Comparison of ENCODE assay signal across 10 cellular contexts in genomic region chr4:104425003-104425402, GRCh38.
DNase-seq lines count a peak whose midpoint lies in the region; ATAC-seq and TF ChIP-seq lines count a peak whose summit lies in the region.
"Had no signal": no experiment of that assay in that cellular context is flagged by ENCODE, and none has a peak within 500 bp of the region (broad histone marks: within the 10 kb centered on the region; RNA-seq: fewer than 3 reads in every experiment).

No MANE protein-coding gene starts in this region.

- no peaks in the 10 kb centered on the region for H3K4me1 Mint-ChIP-seq in naive thymus-derived CD4-positive, alpha-beta T cell
- no peaks in the 10 kb centered on the region for H3K4me1 Mint-ChIP-seq in naive thymus-derived CD8-positive, alpha-beta T cell

- H3K36me3 Mint-ChIP-seq in naive thymus-derived CD4-positive, alpha-beta T cell, result no peaks in the 10 kb centered on the region
- H3K36me3 Mint-ChIP-seq in naive thymus-derived CD8-positive, alpha-beta T cell, result no peaks in the 10 kb centered on the region

- intact Hi-C loops in ascending aorta (cut with DNase I) (no loop called here), right cardiac atrium (cut with DNase I) (no loop called here)
- intact Hi-C loops in naive thymus-derived CD4-positive, alpha-beta T cell (cut with micrococcal nuclease), result no loop called here

- CTCF ChIA-PET in naive thymus-derived CD4-positive, alpha-beta T cell (lab: Charles Lee), result no interaction called here

- ATAC-seq in right cardiac atrium, result no peak
- no peak for ATAC-seq in GM19324 (IDR thresholded peaks at IDR 0.05; ENCODE audit: low FRiP score, unreplicated experiment)
- no peak for ATAC-seq in naive thymus-derived CD4-positive, alpha-beta T cell
- ATAC-seq in naive thymus-derived CD8-positive, alpha-beta T cell, result no peak
- ATAC-seq: foreskin keratinocyte had no signal

- peak overlapping the region; percentile 57 for H3K4me2 ChIP-seq in BLaER1

- H3K27ac ChIP-seq in BLaER1, result no peak overlapping the region
- no peak overlapping the region for H3K27ac ChIP-seq in ascending aorta
- no peak overlapping the region for H3K27ac ChIP-seq in right cardiac atrium (ENCODE audit: low read length)
- H3K27ac ChIP-seq in naive thymus-derived CD4-positive, alpha-beta T cell (ENCODE audit: low read depth, low read length), result no peak overlapping the region
- H3K27ac ChIP-seq: foreskin keratinocyte, neutrophil had no signal

- H3K27me3 ChIP-seq in BLaER1, result no peaks in the 10 kb centered on the region
- H3K27me3 ChIP-seq in ascending aorta, result no peaks in the 10 kb centered on the region
- H3K27me3 ChIP-seq in right cardiac atrium (ENCODE audit: control insufficient read depth, insufficient read depth), result no peaks in the 10 kb centered on the region
- H3K27me3 ChIP-seq in naive thymus-derived CD4-positive, alpha-beta T cell (ENCODE audit: control insufficient read depth in 2 of 2, insufficient read depth in 2 of 2, low read length in 2 of 2), result no peaks in the 10 kb centered on the region
- H3K27me3 ChIP-seq: foreskin keratinocyte, neutrophil had no signal

- no peaks in the 10 kb centered on the region for H3K27me3 Mint-ChIP-seq in naive thymus-derived CD4-positive, alpha-beta T cell
- peaks cover 0 to 9% (median 2%) of the 10 kb centered on the region in 5 donors for H3K27me3 Mint-ChIP-seq in naive thymus-derived CD8-positive, alpha-beta T cell

- peak overlapping the region; percentile 2; the same call in 1 of the 2 replicates for H3K4me3 ChIP-seq in BLaER1
- peak overlapping the region; percentile 29 to 43 for H3K4me3 ChIP-seq in ascending aorta
- peak overlapping the region; percentile 95 for H3K4me3 ChIP-seq in right cardiac atrium (ENCODE audit: low read length)
- H3K4me3 ChIP-seq in naive thymus-derived CD4-positive, alpha-beta T cell (ENCODE audit: low read length), result no peak overlapping the region

- TF ChIP-seq CTCF in ascending aorta (IDR thresholded peaks at IDR 0.05), result no peak

- no peak overlapping the region; the same call in 1 of the 2 replicates for H3K9ac ChIP-seq in BLaER1

- no peak overlapping the region for H3K4me3 Mint-ChIP-seq in naive thymus-derived CD4-positive, alpha-beta T cell
- H3K4me3 Mint-ChIP-seq in naive thymus-derived CD8-positive, alpha-beta T cell, result no peak overlapping the region

- H3K9me3 ChIP-seq in BLaER1 (no peaks in the 10 kb centered on the region), ascending aorta (no peaks in the 10 kb centered on the region), right cardiac atrium (ENCODE audit: control insufficient read depth, low read length) (no peaks in the 10 kb centered on the region)
- H3K9me3 ChIP-seq in naive thymus-derived CD4-positive, alpha-beta T cell (ENCODE audit: control insufficient read depth in 2 of 3, low read length in 3 of 3), result no peaks in the 10 kb centered on the region
- H3K9me3 ChIP-seq: neutrophil had no signal

- no peak overlapping the region for H3K27ac Mint-ChIP-seq in naive thymus-derived CD4-positive, alpha-beta T cell
- H3K27ac Mint-ChIP-seq in naive thymus-derived CD8-positive, alpha-beta T cell, result no peak overlapping the region

- H3K9me3 Mint-ChIP-seq in naive thymus-derived CD4-positive, alpha-beta T cell, result peaks cover 0 to 11% (median 0%) of the 10 kb centered on the region in 11 donors
- peaks cover 0 to 12% (median 0%) of the 10 kb centered on the region in 9 donors for H3K9me3 Mint-ChIP-seq in naive thymus-derived CD8-positive, alpha-beta T cell

- DNase-seq in ascending aorta (ENCODE audit: low spot score in 2 of 2) (no peak), right cardiac atrium (no peak), pons (ENCODE audit: low spot score) (peak; percentile 55), hepatic stellate cell (ENCODE audit: low spot score) (no peak)
- no peak for DNase-seq in naive thymus-derived CD4-positive, alpha-beta T cell
- no peak for DNase-seq in naive thymus-derived CD8-positive, alpha-beta T cell
- DNase-seq: foreskin keratinocyte had no signal

- POLR2A ChIA-PET in naive thymus-derived CD4-positive, alpha-beta T cell (lab: Charles Lee), result no interaction called here
- POLR2A ChIA-PET in naive thymus-derived CD8-positive, alpha-beta T cell (lab: Charles Lee), result no interaction called here

- WGBS in right cardiac atrium, result 7% methylated on average over 8 of the region's 8 CpGs

- H3K4me1 ChIP-seq in BLaER1 (0 out of 2 replicates have a peak, but pooled peaks cover 10% of the 10 kb centered on the region), ascending aorta (no peaks in the 10 kb centered on the region), right cardiac atrium (ENCODE audit: control insufficient read depth, insufficient read depth, low read length) (no peaks in the 10 kb centered on the region)
- no peaks in the 10 kb centered on the region for H3K4me1 ChIP-seq in naive thymus-derived CD4-positive, alpha-beta T cell (ENCODE audit: control insufficient read depth in 2 of 2, insufficient read depth in 2 of 2, low read length in 2 of 2)
- H3K4me1 ChIP-seq: foreskin keratinocyte had no signal

- H4K20me1 ChIP-seq in BLaER1, result no peaks in the 10 kb centered on the region

- H3K36me3 ChIP-seq in BLaER1 (no peaks in the 10 kb centered on the region), ascending aorta (no peaks in the 10 kb centered on the region)
- H3K36me3 ChIP-seq in naive thymus-derived CD4-positive, alpha-beta T cell (ENCODE audit: control insufficient read depth in 2 of 3, insufficient read depth in 3 of 3, low read length in 3 of 3), result no peaks in the 10 kb centered on the region
- H3K36me3 ChIP-seq: neutrophil had no signal
